In genomic region chr12:4009979-4010704, GRCh38 we compare ENCODE assay signal across 20 cellular contexts.
DNase-seq lines count a peak whose midpoint lies in the region; ATAC-seq and TF ChIP-seq lines count a peak whose summit lies in the region.
"Had no signal": no experiment of that assay in that cellular context is flagged by ENCODE, and none has a peak within 500 bp of the region (broad histone marks: within the 10 kb centered on the region; RNA-seq: fewer than 3 reads in every experiment).

No MANE protein-coding gene starts in this region.

- intact Hi-C loops in right lobe of liver (cut with DNase I), result no loop called here
- intact Hi-C loops in upper lobe of right lung (cut with DNase I), result no loop called here

- TF ChIP-seq POLR2A in right lobe of liver (IDR thresholded peaks at IDR 0.05), result no peak

- H3K4me3 ChIP-seq in RWPE2 (ENCODE audit: severe bottlenecking) (no peak overlapping the region), right lobe of liver (no peak overlapping the region), upper lobe of right lung (no peak overlapping the region), hepatocyte (no peak overlapping the region)
- H3K4me3 ChIP-seq: BLaER1 treated with 17β-estradiol and CSF1 and Interleukin-3, amounts not matched to agents 10 nM and 100 nM; PC-9 had no signal

- 33% methylated on average over 6 of the region's 8 CpGs for WGBS in right lobe of liver (ENCODE audit: insufficient coverage, low coverage, low lambda C conversion rate, missing lambda C conversion rate)
- WGBS in hepatocyte (ENCODE audit: low lambda C conversion rate, missing lambda C conversion rate), result 81% methylated on average over 8 of the region's 8 CpGs

- H3K27me3 ChIP-seq in RWPE2 (ENCODE audit: insufficient read depth, poor library complexity, severe bottlenecking), result no peaks in the 10 kb centered on the region
- no peaks in the 10 kb centered on the region for H3K27me3 ChIP-seq in right lobe of liver
- H3K27me3 ChIP-seq in upper lobe of right lung, result no peaks in the 10 kb centered on the region
- H3K27me3 ChIP-seq in hepatocyte, result no peaks in the 10 kb centered on the region
- H3K27me3 ChIP-seq: BLaER1 treated with 17β-estradiol and CSF1 and Interleukin-3, amounts not matched to agents 10 nM and 100 nM had no signal

- TF ChIP-seq CTCF in RWPE2 (IDR thresholded peaks at IDR 0.05; ENCODE audit: poor library complexity, severe bottlenecking), result no peak
- TF ChIP-seq CTCF in right lobe of liver (IDR thresholded peaks at IDR 0.05), result no peak
- TF ChIP-seq CTCF in upper lobe of right lung (IDR thresholded peaks at IDR 0.05), result no peak
- TF ChIP-seq CTCF in hepatocyte (IDR thresholded peaks at IDR 0.05; ENCODE audit: poor library complexity), result no peak

- H4K20me1 ChIP-seq in hepatocyte (ENCODE audit: insufficient read depth, poor library complexity, severe bottlenecking), result no peaks in the 10 kb centered on the region
- H4K20me1 ChIP-seq: BLaER1 treated with 17β-estradiol and CSF1 and Interleukin-3, amounts not matched to agents 10 nM and 100 nM had no signal

- H3K9me3 ChIP-seq in RWPE2 (ENCODE audit: severe bottlenecking) (no peaks in the 10 kb centered on the region), right lobe of liver (no peaks in the 10 kb centered on the region), upper lobe of right lung (no peaks in the 10 kb centered on the region), hepatocyte (ENCODE audit: low read depth) (no peaks in the 10 kb centered on the region)
- H3K9me3 ChIP-seq: BLaER1 treated with 17β-estradiol and CSF1 and Interleukin-3, amounts not matched to agents 10 nM and 100 nM had no signal

- H3K36me3 ChIP-seq in RWPE2 (ENCODE audit: low read depth) (no peaks in the 10 kb centered on the region; the same call in 1 of the 2 replicates), right lobe of liver (no peaks in the 10 kb centered on the region), upper lobe of right lung (no peaks in the 10 kb centered on the region), hepatocyte (replicated peaks; ENCODE audit: insufficient read depth, low read depth) (no peaks in the 10 kb centered on the region)
- H3K36me3 ChIP-seq: BLaER1 treated with 17β-estradiol and CSF1 and Interleukin-3, amounts not matched to agents 10 nM and 100 nM had no signal

- no peaks in the 10 kb centered on the region for H3K9me2 ChIP-seq in hepatocyte (replicated peaks; ENCODE audit: insufficient read depth)

- H3K4me1 ChIP-seq in RWPE2 (ENCODE audit: insufficient read depth, poor library complexity, severe bottlenecking) (peaks cover 56% of the 10 kb centered on the region), right lobe of liver (peaks cover 0 to 38% (median under 1%) of the 10 kb centered on the region in 4 donors), upper lobe of right lung (no peaks in the 10 kb centered on the region), hepatocyte (ENCODE audit: insufficient read depth) (peaks cover 38% of the 10 kb centered on the region)
- H3K4me1 ChIP-seq: BLaER1 treated with 17β-estradiol and CSF1 and Interleukin-3, amounts not matched to agents 10 nM and 100 nM had no signal

- ATAC-seq in RWPE2 (ENCODE audit: low read depth) (no peak), right lobe of liver (peak in 3 of 4 donors; percentile 7 to 56 (median 16)), upper lobe of right lung (no peak)

- peak overlapping the region; percentile 90 for H3K27ac ChIP-seq in RWPE2 (ENCODE audit: poor library complexity, severe bottlenecking)
- no peak overlapping the region for H3K27ac ChIP-seq in right lobe of liver
- no peak overlapping the region for H3K27ac ChIP-seq in upper lobe of right lung
- H3K27ac ChIP-seq in hepatocyte, result no peak overlapping the region
- H3K27ac ChIP-seq: BLaER1 treated with 17β-estradiol and CSF1 and Interleukin-3, amounts not matched to agents 10 nM and 100 nM; KMS-11; PC-9 had no signal

- no peak for DNase-seq in RWPE2 (ENCODE audit: low spot score)
- DNase-seq in islet precursor cell, result peak; percentile 52
- DNase-seq in right lobe of liver, result no peak
- peak; percentile 94 for DNase-seq in renal cortical epithelial cell (ENCODE audit: low read depth)
- DNase-seq in upper lobe of right lung, result no peak
- no peak for DNase-seq in glomerular visceral epithelial cell (ENCODE audit: extremely low spot score)
- DNase-seq in NCI-H345 treated with DMSO at 0.1 percent for 48 hours (lab: John Stamatoyannopoulos, UW; ENCODE audit: unreplicated experiment), result no peak
- DNase-seq in hepatocyte (ENCODE audit: low spot score), result no peak
- DNase-seq: AML-193; CD4-positive, alpha-beta T cell; DMS53; H7; MM.1S; NCI-H1694; NCI-H2029 treated with DMSO at 0.1 percent for 48 hours; NCI-H526 treated with DMSO at 0.1 percent for 48 hours; PC-9; Right ventricle myocardium superior had no signal

- no peaks in the 10 kb centered on the region for H3K79me2 ChIP-seq in hepatocyte

- H2AFZ ChIP-seq in hepatocyte, result no peak overlapping the region
- H2AFZ ChIP-seq: PC-9 had no signal

- no peak overlapping the region for H3K4me2 ChIP-seq in hepatocyte
- H3K4me2 ChIP-seq: BLaER1 treated with 17β-estradiol and CSF1 and Interleukin-3, amounts not matched to agents 10 nM and 100 nM; KMS-11; PC-9 had no signal

Comparison
In these comparisons a context has a peak if more than half of its experiments do, and no peak if none do; other contexts are left out.
1. ATAC-seq: peak in right lobe of liver (3 of 4); none in RWPE2 (single experiment) and upper lobe of right lung (single experiment).
2. DNase-seq: peak in islet precursor cell (single experiment) and renal cortical epithelial cell (single experiment); none in RWPE2 (single experiment), right lobe of liver (0 of 3), upper lobe of right lung (single experiment), glomerular visceral epithelial cell (single experiment), NCI-H345 treated with DMSO at 0.1 percent for 48 hours (single experiment) and hepatocyte (single experiment).